18 cellular contexts compared by ENCODE assay signal in genomic region chr12:101181776-101182175, GRCh38. TPM values are rescaled to one million over a fixed set of nuclear protein-coding genes. Genes with fewer than 3 reads are reported as not detected.
DNase-seq lines count a peak whose midpoint lies in the region; TF ChIP-seq lines count a peak whose summit lies in the region.
"Had no signal": no experiment of that assay in that cellular context is flagged by ENCODE, and none has a peak within 500 bp of the region (broad histone marks: within the 10 kb centered on the region; RNA-seq: fewer than 3 reads in every experiment).

No MANE protein-coding gene starts in this region.

- H3K9me3 ChIP-seq in SK-N-SH = 0 out of 2 replicates have a peak, but pooled peaks cover 2% of the 10 kb centered on the region

- no peak overlapping the region for H2AFZ ChIP-seq in SK-N-SH (ENCODE audit: low read depth)

- TF ChIP-seq EP300 in SK-N-SH (IDR thresholded peaks at IDR 0.05; ENCODE audit: borderline replicate concordance in 1 of 2, low read depth in 1 of 2, low read length in 1 of 2) = no peak

- WGBS in SK-N-SH (ENCODE audit: low lambda C conversion rate) = 4% methylated on average over 2 of the region's 2 CpGs

- H3K9me2 ChIP-seq in SK-N-SH = no peaks in the 10 kb centered on the region

- H3K27ac ChIP-seq in SK-N-SH (ENCODE audit: low read depth in 2 of 2, low read length in 1 of 2) = no peak overlapping the region

- no peak for TF ChIP-seq RAD21 in SK-N-SH (IDR thresholded peaks at IDR 0.05; ENCODE audit: low read length)

- no peak overlapping the region for H3K4me3 ChIP-seq in SK-N-SH (ENCODE audit: low read depth in 2 of 2, low read length in 1 of 2)
- H3K4me3 ChIP-seq in fibroblast of the aortic adventitia (ENCODE audit: low read depth, low read length) = no peak overlapping the region

- H3K4me1 ChIP-seq in SK-N-SH (ENCODE audit: control insufficient read depth in 1 of 2, insufficient read depth in 2 of 2, low read depth in 1 of 2, low read length in 1 of 2) = no peaks in the 10 kb centered on the region

- no peak overlapping the region for H3K4me2 ChIP-seq in SK-N-SH

- no peaks in the 10 kb centered on the region; the same call in 1 of the 2 replicates for H3K27me3 ChIP-seq in SK-N-SH (ENCODE audit: insufficient read depth)

- CTCF ChIA-PET in SK-N-SH (lab: Yijun Ruan, JAX) = no interaction called here

- no peak for TF ChIP-seq CTCF in SK-N-SH (IDR thresholded peaks at IDR 0.05)
- TF ChIP-seq CTCF in fibroblast of the aortic adventitia (IDR thresholded peaks at IDR 0.05; ENCODE audit: insufficient read depth, low read length) = no peak

- H3F3A ChIP-seq in SK-N-SH (replicated peaks; ENCODE audit: insufficient read depth) = no peaks in the 10 kb centered on the region

- DNase-seq in GM04503 (ENCODE audit: low read depth) = peak; percentile 55
- DNase-seq in SK-N-SH = no peak
- peak; percentile 1 for DNase-seq in fibroblast of the aortic adventitia (ENCODE audit: low read depth)
- DNase-seq in pons (ENCODE audit: low spot score) = no peak
- DNase-seq in NCI-H2107 (lab: John Stamatoyannopoulos, UW) = no peak
- no peak for DNase-seq in SKM-1 (lab: John Stamatoyannopoulos, UW; ENCODE audit: unreplicated experiment)
- DNase-seq in NCI-H748 treated with DMSO at 0.1 percent for 48 hours (lab: John Stamatoyannopoulos, UW) = no peak
- DNase-seq: C1 segment of cervical spinal cord, Karpas-422, NCI-H1105, NCI-H187 treated with DMSO at 0.1 percent for 48 hours, NCI-H2171, NCI-H446 treated with DMSO at 0.1 percent for 48 hours, OCI-M1, SHP77 treated with DMSO at 0.1 percent for 48 hours had no signal

- no peaks in the 10 kb centered on the region for H3K36me3 ChIP-seq in SK-N-SH (replicated peaks in 1 of 2; ENCODE audit: control insufficient read depth in 1 of 2, insufficient read depth in 2 of 2, low read length in 1 of 2)

- POLR2A ChIA-PET in SK-N-SH (lab: Yijun Ruan, JAX) = no interaction called here

- no peaks in the 10 kb centered on the region for H3K79me2 ChIP-seq in SK-N-SH (ENCODE audit: insufficient read depth)

- H3K9ac ChIP-seq in SK-N-SH = no peak overlapping the region

- H4K20me1 ChIP-seq in SK-N-SH (ENCODE audit: insufficient read depth) = no peaks in the 10 kb centered on the region

TF ChIP-seq in SK-N-SH, 30 proteins besides CTCF, POLR2A, EP300 and RAD21:
- TF ChIP-seq RCOR1 (IDR thresholded peaks at IDR 0.05; ENCODE audit: low read length) (no peak), SMC3 (IDR thresholded peaks at IDR 0.05; ENCODE audit: low read depth, low read length) (no peak), JUND (IDR thresholded peaks at IDR 0.05) (no peak), FOXJ3 (CRISPR knock-in tag; IDR thresholded peaks at IDR 0.05) (no peak), GATA2 (CRISPR knock-in tag; IDR thresholded peaks at IDR 0.05) (no peak), ZBTB33 (IDR thresholded peaks at IDR 0.05; ENCODE audit: borderline replicate concordance, low read depth) (no peak), REST (IDR thresholded peaks at IDR 0.05; ENCODE audit: low read depth, low read length) (no peak)
- TF ChIP-seq, protein P1, sequence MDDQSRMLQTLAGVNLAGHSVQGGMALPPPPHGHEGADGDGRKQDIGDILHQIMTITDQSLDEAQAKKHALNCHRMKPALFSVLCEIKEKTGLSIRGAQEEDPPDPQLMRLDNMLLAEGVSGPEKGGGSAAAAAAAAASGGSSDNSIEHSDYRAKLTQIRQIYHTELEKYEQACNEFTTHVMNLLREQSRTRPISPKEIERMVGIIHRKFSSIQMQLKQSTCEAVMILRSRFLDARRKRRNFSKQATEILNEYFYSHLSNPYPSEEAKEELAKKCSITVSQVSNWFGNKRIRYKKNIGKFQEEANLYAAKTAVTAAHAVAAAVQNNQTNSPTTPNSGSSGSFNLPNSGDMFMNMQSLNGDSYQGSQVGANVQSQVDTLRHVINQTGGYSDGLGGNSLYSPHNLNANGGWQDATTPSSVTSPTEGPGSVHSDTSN (IDR thresholded peaks at IDR 0.05) = 0 out of 2 replicates have a peak, but pooled peaks have one; percentile 13

RNA-seq across cellular contexts. Expression of gene SLC5A8, which starts 28.3 kb away (rescaled TPM):
- not detected in 2 replicates for polyA plus RNA-seq in SK-N-SH (2012; rRNA removed)
- under 0.01 TPM in 1 of 2 replicates, not detected in the other for polyA plus RNA-seq in SK-N-SH (2012; cell fraction: cytosol; rRNA removed)
- 0.01 TPM in 2 replicates for polyA plus RNA-seq in SK-N-SH (2012; cell fraction: nucleus; rRNA removed)
- total RNA-seq in fibroblast of the aortic adventitia (ENCODE audit: low replicate concordance) = not detected in 2 replicates
- total RNA-seq: Daoy, H4, RPMI7951 had no signal

Comparison
In these comparisons a context has a peak if more than half of its experiments do, and no peak if none do; other contexts are left out.
1. DNase-seq: peak in GM04503 (single experiment) and fibroblast of the aortic adventitia (single experiment); none in SK-N-SH (single experiment), pons (single experiment), NCI-H2107 (single experiment), SKM-1 (single experiment) and NCI-H748 treated with DMSO at 0.1 percent for 48 hours (single experiment).